In the genomic region with DNA sequence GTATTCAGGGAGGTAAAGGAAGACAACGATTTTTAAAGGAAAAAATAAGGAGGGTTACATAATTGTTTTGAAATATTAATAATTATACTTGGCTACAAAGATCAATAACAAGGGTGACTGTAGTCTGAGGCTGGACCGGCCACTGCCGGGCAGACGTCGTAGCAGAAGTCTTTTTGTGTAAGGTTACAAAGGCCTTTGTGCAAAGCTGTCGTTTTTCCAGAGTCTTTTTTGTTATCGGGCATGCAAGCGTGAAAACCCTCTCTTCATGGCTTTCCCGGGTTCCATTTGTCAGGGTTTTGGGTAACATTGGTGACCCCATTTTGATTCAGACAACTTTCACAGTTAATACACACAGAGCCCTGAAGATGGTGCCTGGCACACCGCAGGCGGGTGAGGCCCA, we compare ENCODE assay signal across 19 cellular contexts. TPM values are rescaled to one million over a fixed set of nuclear protein-coding genes. Genes with fewer than 3 reads are reported as not detected.
DNase-seq lines count a peak whose midpoint lies in the region; ATAC-seq and TF ChIP-seq lines count a peak whose summit lies in the region.
"Had no signal": no experiment of that assay in that cellular context is flagged by ENCODE, and none has a peak within 500 bp of the region (broad histone marks: within the 10 kb centered on the region; RNA-seq: fewer than 3 reads in every experiment).

No MANE protein-coding gene starts in this region.

- H3K4me3 Mint-ChIP-seq in nephron progenitor cell = no peak overlapping the region
- no peak overlapping the region for H3K4me3 Mint-ChIP-seq in activated T-cell treated with anti-CD3 and anti-CD28 coated beads, Interleukin-2, amount 50 U/mL, for 4 hours
- H3K4me3 Mint-ChIP-seq: CD4-positive, alpha-beta T cell; H9 had no signal

- no peaks in the 10 kb centered on the region for H3K4me1 Mint-ChIP-seq in nephron progenitor cell
- no peaks in the 10 kb centered on the region for H3K4me1 Mint-ChIP-seq in activated T-cell treated with anti-CD3 and anti-CD28 coated beads, Interleukin-2, amount 50 U/mL, for 4 hours (ENCODE audit: low read depth)
- H3K4me1 Mint-ChIP-seq: H9 had no signal

- H3K27me3 ChIP-seq in dorsolateral prefrontal cortex (no peaks in the 10 kb centered on the region), layer of hippocampus (ENCODE audit: control insufficient read depth, insufficient read depth, low read length) (no peaks in the 10 kb centered on the region)
- H3K27me3 ChIP-seq: BE2C had no signal

- peak overlapping the region; percentile 3 to 97 (median 83) for H3K27ac ChIP-seq in dorsolateral prefrontal cortex
- peak overlapping the region; percentile 90 for H3K27ac ChIP-seq in layer of hippocampus (ENCODE audit: low read depth, low read length)

- ATAC-seq in activated T-cell treated with anti-CD3 and anti-CD28 coated beads, Interleukin-2, amount 50 U/mL, for 4 hours = no peak
- ATAC-seq: HepG2, Panc1 had no signal

- peaks cover 72% of the 10 kb centered on the region for H3K36me3 Mint-ChIP-seq in nephron progenitor cell (ENCODE audit: low read depth)
- H3K36me3 Mint-ChIP-seq in activated T-cell treated with anti-CD3 and anti-CD28 coated beads, Interleukin-2, amount 50 U/mL, for 4 hours (ENCODE audit: insufficient read depth) = peaks cover 3% of the 10 kb centered on the region

- intact Hi-C loops in dorsolateral prefrontal cortex (cut with DNase I) = no loop called here

- no peak for TF ChIP-seq CTCF in dorsolateral prefrontal cortex (IDR thresholded peaks at IDR 0.05 in 54 of 56, conservative IDR thresholded peaks at IDR 0.05 in 2 of 56; ENCODE audit: low read depth in 1 of 56, partially characterized antibody in 56 of 56)
- TF ChIP-seq CTCF in nephron progenitor cell (IDR thresholded peaks at IDR 0.05) = no peak

- H3K27me3 Mint-ChIP-seq in nephron progenitor cell (ENCODE audit: low read depth, poor library complexity) = no peaks in the 10 kb centered on the region
- no peaks in the 10 kb centered on the region for H3K27me3 Mint-ChIP-seq in activated T-cell treated with anti-CD3 and anti-CD28 coated beads, Interleukin-2, amount 50 U/mL, for 4 hours (ENCODE audit: low read depth)
- H3K27me3 Mint-ChIP-seq: CD4-positive, alpha-beta T cell had no signal

- in situ Hi-C loops in G401 (cut with HindIII; ENCODE audit: low sequenced_read_pairs) = no loop called here

- H3K27ac Mint-ChIP-seq in nephron progenitor cell = no peak overlapping the region
- H3K27ac Mint-ChIP-seq: CD4-positive, alpha-beta T cell; H9 had no signal

- no peak overlapping the region for H3K4me3 ChIP-seq in dorsolateral prefrontal cortex

- no peaks in the 10 kb centered on the region for H3K9me3 Mint-ChIP-seq in nephron progenitor cell
- H3K9me3 Mint-ChIP-seq in activated T-cell treated with anti-CD3 and anti-CD28 coated beads, Interleukin-2, amount 50 U/mL, for 4 hours = no peaks in the 10 kb centered on the region
- H3K9me3 Mint-ChIP-seq: CD4-positive, alpha-beta T cell; H9 had no signal

- peak; percentile 18 for DNase-seq in G401 (ENCODE audit: low spot score)
- DNase-seq in dorsolateral prefrontal cortex = peak in 4 of 10 donors; percentile 44 to 62 (median 51)
- DNase-seq in putamen (ENCODE audit: low spot score) = peak; percentile 65
- DNase-seq in activated naive CD4-positive, alpha-beta T cell treated with anti-CD3 and anti-CD28 coated beads, Interleukin-2, amount 50 U/mL, for 16 hours = no peak
- no peak for DNase-seq in nephron progenitor cell
- DNase-seq in NOMO-1 (lab: John Stamatoyannopoulos, UW; ENCODE audit: unreplicated experiment in 2 of 2) = no peak
- DNase-seq in activated T-cell treated with anti-CD3 and anti-CD28 coated beads, Interleukin-2, amount 50 U/mL, for 4 hours = no peak
- DNase-seq: BE2C; Caco-2; CD4-positive, alpha-beta T cell; GDM1; H9; KG1; NCI-H2029; NCI-H345; NCI-H524 treated with DMSO at 0.1 percent for 48 hours had no signal

RNA-seq across cellular contexts. Expression of gene RILPL1, which starts 31.4 kb away (rescaled TPM):
- 22.2 and 38.2 TPM in 2 replicates for total RNA-seq in G401 (2014; rRNA removed; shearing (Covaris generic))
- 10 to 100 TPM; 26.8 to 64.9 (median 37.5) TPM for total RNA-seq in dorsolateral prefrontal cortex
- total RNA-seq in activated T-cell treated with anti-CD3 and anti-CD28 coated beads, Interleukin-2, amount 50 U/mL, for 4 hours = 1 to 10 TPM; 2.6 to 3.3 (median 2.9) TPM

RNA-seq across cellular contexts. Expression of gene SNRNP35, which starts 44.2 kb away (rescaled TPM):
- 6.3 and 9.1 TPM in 2 replicates for total RNA-seq in G401 (2014; rRNA removed; shearing (Covaris generic))
- 10 to 100 TPM; 18.2 to 41.5 (median 27.9) TPM for total RNA-seq in dorsolateral prefrontal cortex
- 10 to 100 TPM; 15.5 to 20.4 (median 17.2) TPM for total RNA-seq in activated T-cell treated with anti-CD3 and anti-CD28 coated beads, Interleukin-2, amount 50 U/mL, for 4 hours

Comparison
In these comparisons a context has a peak if more than half of its experiments do, and no peak if none do; other contexts are left out.
1. DNase-seq: peak in G401 (single experiment) and putamen (single experiment); none in activated naive CD4-positive, alpha-beta T cell treated with anti-CD3 and anti-CD28 coated beads, Interleukin-2, amount 50 U/mL, for 16 hours (single experiment), nephron progenitor cell (single experiment), NOMO-1 (0 of 2) and activated T-cell treated with anti-CD3 and anti-CD28 coated beads, Interleukin-2, amount 50 U/mL, for 4 hours (single experiment).